In genomic region chr11:8962827-8963226, GRCh38 we compare ENCODE assay signal across 9 cellular contexts. TPM values are rescaled to one million over a fixed set of nuclear protein-coding genes. Genes with fewer than 3 reads are reported as not detected.
DNase-seq lines count a peak whose midpoint lies in the region; ATAC-seq and TF ChIP-seq lines count a peak whose summit lies in the region.
"Had no signal": no experiment of that assay in that cellular context is flagged by ENCODE, and none has a peak within 500 bp of the region (broad histone marks: within the 10 kb centered on the region; RNA-seq: fewer than 3 reads in every experiment).

No MANE protein-coding gene starts in this region.

- in situ Hi-C loops in Panc1 (cut with HindIII; ENCODE audit: low pct_unique_long_range_greater_than_20kb, low sequenced_read_pairs): no loop called here

- H3K4me1 ChIP-seq in Panc1 (ENCODE audit: control insufficient read depth, insufficient read depth, low read length): peaks cover 31% of the 10 kb centered on the region

- no peak for DNase-seq in GM12864 (ENCODE audit: low read depth)
- DNase-seq in Panc1 (ENCODE audit: low read depth, low spot score): no peak
- no peak for DNase-seq in epithelial cell of esophagus (ENCODE audit: low read depth)
- no peak for DNase-seq in retinal pigment epithelial cell (ENCODE audit: low read depth)
- no peak for DNase-seq in activated effector memory CD4-positive, alpha-beta T cell treated with Interleukin-2 at 50 U/mL for 16 hours
- DNase-seq: NCI-H526 treated with DMSO at 0.1 percent for 48 hours had no signal

- CTCF ChIA-PET in Panc1 (lab: Charles Lee): no interaction called here

- TSS peak; percentile 71 for BruUV-seq in Panc1 (replicated peaks; lab: Mats Ljungman, UMichigan)

- no peaks in the 10 kb centered on the region for H3K9me3 ChIP-seq in Panc1 (ENCODE audit: control insufficient read depth, insufficient read depth, low read depth, low read length)

- ATAC-seq in Panc1: no peak
- ATAC-seq in GM19035 (IDR thresholded peaks at IDR 0.05; ENCODE audit: unreplicated experiment): no peak
- no peak for ATAC-seq in GM19463 (IDR thresholded peaks at IDR 0.05; ENCODE audit: unreplicated experiment)
- ATAC-seq in HG03460 (IDR thresholded peaks at IDR 0.05; ENCODE audit: unreplicated experiment): no peak

- intact Hi-C loops in Panc1 (cut with micrococcal nuclease; ENCODE audit: unreplicated experiment): no loop called here

- POLR2A ChIA-PET in Panc1 (lab: Charles Lee): no interaction called here

- peak overlapping the region; percentile 81 for H3K4me3 ChIP-seq in GM12864 (ENCODE audit: low read depth, low read length)
- H3K4me3 ChIP-seq in Panc1 (ENCODE audit: low read depth in 2 of 2, low read length in 2 of 2): peak overlapping the region; percentile 61 to 86
- H3K4me3 ChIP-seq in epithelial cell of esophagus (ENCODE audit: low read length): peak overlapping the region; percentile 87
- peak overlapping the region; percentile 83 for H3K4me3 ChIP-seq in retinal pigment epithelial cell (ENCODE audit: low read length)

- TF ChIP-seq CTCF in GM12864 (IDR thresholded peaks at IDR 0.05; ENCODE audit: low read depth, low read length, missing control alignments) (no peak), Panc1 (IDR thresholded peaks at IDR 0.05) (no peak), epithelial cell of esophagus (IDR thresholded peaks at IDR 0.05; ENCODE audit: insufficient read depth, low read depth, low read length, missing control alignments) (no peak), retinal pigment epithelial cell (conservative IDR thresholded peaks at IDR 0.05; ENCODE audit: low read depth, low read length) (no peak)

- H3K36me3 ChIP-seq in Panc1 (ENCODE audit: control insufficient read depth, insufficient read depth, low read length): no peaks in the 10 kb centered on the region; the same call in 1 of the 2 replicates

- no peaks in the 10 kb centered on the region for H3K27me3 ChIP-seq in Panc1 (ENCODE audit: control insufficient read depth, insufficient read depth, low read length)

- H3K27ac ChIP-seq in Panc1 (ENCODE audit: low read length): peak overlapping the region; percentile 93

RNA-seq across cellular contexts. Expression of gene TMEM9B, which starts 1.4 kb away (rescaled TPM):
- total RNA-seq in Panc1 (2021; ENCODE audit: unreplicated experiment): 76.2 TPM
- 61.8 TPM for polyA plus RNA-seq in Panc1 (2012; ENCODE audit: insufficient read length)

RNA-seq across cellular contexts. Expression of gene ASCL3, which starts 20.0 kb away (rescaled TPM):
- total RNA-seq in Panc1 (2021; ENCODE audit: unreplicated experiment): not detected
- polyA plus RNA-seq in Panc1 (2012; ENCODE audit: insufficient read length): not detected

RNA-seq across cellular contexts. Expression of gene C11orf16, which starts 30.1 kb away (rescaled TPM):
- total RNA-seq in Panc1 (2021; ENCODE audit: unreplicated experiment): 0.15 TPM
- polyA plus RNA-seq in Panc1 (2012; ENCODE audit: insufficient read length): 0.53 TPM

RNA-seq across cellular contexts. Expression of gene NRIP3, which starts 41.0 kb away (rescaled TPM):
- total RNA-seq in Panc1 (2021; ENCODE audit: unreplicated experiment): 22.8 TPM
- polyA plus RNA-seq in Panc1 (2012; ENCODE audit: insufficient read length): 10.5 TPM

RNA-seq across cellular contexts. Expression of gene AKIP1, which starts 51.8 kb away (rescaled TPM):
- total RNA-seq in Panc1 (2021; ENCODE audit: unreplicated experiment): 85.2 TPM
- 120 TPM for polyA plus RNA-seq in Panc1 (2012; ENCODE audit: insufficient read length)
